Comparison of ENCODE assay signal across 8 cellular contexts in the genomic region with DNA sequence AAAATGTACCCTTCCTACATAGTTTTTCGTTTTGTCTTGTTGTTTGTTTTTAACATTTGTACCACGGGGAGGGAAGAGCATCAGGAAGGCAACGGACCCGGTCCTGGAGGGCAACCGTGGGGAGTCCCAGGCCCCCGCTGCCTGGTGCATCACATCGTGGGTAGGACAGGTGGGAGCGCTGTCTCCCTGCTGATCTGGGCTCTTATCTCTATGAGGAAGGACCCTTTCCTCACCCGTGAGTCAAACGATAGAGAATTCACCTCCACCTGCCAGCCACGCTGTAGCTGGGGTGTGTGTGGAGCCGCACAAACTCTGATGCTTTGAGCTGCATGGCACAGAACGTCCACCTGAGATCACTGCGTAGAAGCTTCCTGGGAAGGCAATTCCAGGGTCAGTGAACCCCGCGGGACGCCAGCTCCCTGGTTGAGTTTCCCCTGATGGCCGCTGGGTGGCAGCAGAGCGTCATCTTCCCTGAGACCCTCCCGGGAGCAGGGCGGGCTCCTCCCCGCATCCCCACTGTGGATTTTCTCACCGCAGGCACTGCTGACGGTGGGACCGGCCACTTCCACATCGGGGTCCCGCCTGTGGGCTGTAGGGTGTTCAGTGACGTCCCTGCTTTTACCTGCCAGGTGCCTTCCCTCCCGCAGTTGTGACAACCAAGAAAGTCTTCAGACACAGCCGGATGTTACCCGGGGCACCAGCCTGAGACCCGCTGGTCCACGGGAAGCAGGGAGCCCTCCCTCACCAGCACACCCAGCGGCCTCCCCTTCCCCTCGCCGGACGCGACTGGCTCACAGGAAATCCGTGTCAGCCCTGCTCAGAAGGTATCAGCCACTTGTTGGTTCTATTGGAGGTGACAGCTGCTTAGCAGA. TPM values are rescaled to one million over a fixed set of nuclear protein-coding genes. Genes with fewer than 3 reads are reported as not detected.
A peak's percentile ranks its signal among the peaks of the same experiment; 100 is the strongest.
DNase-seq lines count a peak whose midpoint lies in the region; FAIRE-seq and TF ChIP-seq lines count a peak whose summit lies in the region.

No MANE protein-coding gene starts in this region.

- H3K4me3 Mint-ChIP-seq in CD14-positive monocyte, result peak overlapping the region; percentile 37 to 60
- peak overlapping the region; percentile 6 for H3K4me3 Mint-ChIP-seq in activated CD4-positive, alpha-beta memory T cell treated with anti-CD3 and anti-CD28 coated beads, Interleukin-2, amount 10 ng/mL, durations not matched to agents 7 days and 5 days
- peak overlapping the region; percentile 51 for H3K4me3 Mint-ChIP-seq in mesothelial cell of epicardium

- TF ChIP-seq CTCF in CD14-positive monocyte (IDR thresholded peaks at IDR 0.05), result peak; percentile 97
- TF ChIP-seq CTCF in mesothelial cell of epicardium (IDR thresholded peaks at IDR 0.05; ENCODE audit: unreplicated experiment), result peak; percentile 85

- CTCF ChIA-PET in activated CD4-positive, alpha-beta memory T cell treated with anti-CD3 and anti-CD28 coated beads, Interleukin-2, amount 10 ng/mL, durations not matched to agents 7 days and 5 days (lab: Charles Lee), result interaction anchor here (0.6 to 2.6 kb wide), 29 partner anchors 8 to 469 kb away, joined by 3 to 22 read pairs (median 3); no protein-coding TSS in a partner anchor

- POLR2A ChIA-PET in activated CD4-positive, alpha-beta memory T cell treated with anti-CD3 and anti-CD28 coated beads, Interleukin-2, amount 10 ng/mL, durations not matched to agents 7 days and 5 days (lab: Charles Lee), result interaction anchor here (1.3 kb wide), 1 partner anchor 10 kb away, joined by 3 read pairs; no protein-coding TSS in a partner anchor

- H3K27me3 Mint-ChIP-seq in CD14-positive monocyte (ENCODE audit: low read depth in 3 of 3) (peaks cover 10 to 13% (median 11%) of the 10 kb centered on the region in 3 donors), mesothelial cell of epicardium (ENCODE audit: low read depth) (peaks cover 15% of the 10 kb centered on the region)
- peaks cover 9% of the 10 kb centered on the region for H3K27me3 Mint-ChIP-seq in activated CD4-positive, alpha-beta memory T cell treated with anti-CD3 and anti-CD28 coated beads, Interleukin-2, amount 10 ng/mL, durations not matched to agents 7 days and 5 days

- FAIRE-seq in RCC 7860 (lab: Jason Lieb, UNC), result no peak

- H3K36me3 Mint-ChIP-seq in CD14-positive monocyte (no peaks in the 10 kb centered on the region), mesothelial cell of epicardium (no peaks in the 10 kb centered on the region)
- H3K36me3 Mint-ChIP-seq in activated CD4-positive, alpha-beta memory T cell treated with anti-CD3 and anti-CD28 coated beads, Interleukin-2, amount 10 ng/mL, durations not matched to agents 7 days and 5 days (ENCODE audit: low read depth), result no peaks in the 10 kb centered on the region

- H3K4me1 Mint-ChIP-seq in CD14-positive monocyte (peaks cover 9% of the 10 kb centered on the region), mesothelial cell of epicardium (no peaks in the 10 kb centered on the region)
- peaks cover 14% of the 10 kb centered on the region for H3K4me1 Mint-ChIP-seq in activated CD4-positive, alpha-beta memory T cell treated with anti-CD3 and anti-CD28 coated beads, Interleukin-2, amount 10 ng/mL, durations not matched to agents 7 days and 5 days

- DNase-seq in CD14-positive monocyte (ENCODE audit: low spot score) (no peak), H4 (ENCODE audit: low spot score) (peak; percentile 56), NCI-H2196 treated with DMSO at 0.1 percent for 48 hours (lab: John Stamatoyannopoulos, UW; ENCODE audit: unreplicated experiment) (peak; percentile 50), mesothelial cell of epicardium (ENCODE audit: low spot score in 2 of 2, unreplicated experiment in 2 of 2) (peak in 1 of 2 experiments; percentile 79), RCC 7860 (ENCODE audit: low spot score) (no peak)
- peak; percentile 61 for DNase-seq in activated CD4-positive, alpha-beta memory T cell treated with anti-CD3 and anti-CD28 coated beads, Interleukin-2, amount 10 ng/mL, durations not matched to agents 7 days and 5 days
- DNase-seq in effector CD4-positive, alpha-beta T cell, result peak; percentile 57
- DNase-seq in stimulated activated CD8-positive, alpha-beta memory T cell treated with anti-CD3 and anti-CD28 coated beads, Interleukin-4, amount 100 ng/mL, for 1 hour (ENCODE audit: low read depth in 2 of 2, low spot score in 1 of 2), result peak; percentile 30 to 40

- intact Hi-C loops in CD14-positive monocyte (cut with micrococcal nuclease), result loop anchor here in 1 of 2 donors (10.0 kb wide), 1 partner anchor 278 kb away; no protein-coding TSS in a partner anchor

- peaks cover 0 to 6% (median 2%) of the 10 kb centered on the region in 7 donors for H3K9me3 Mint-ChIP-seq in CD14-positive monocyte
- no peaks in the 10 kb centered on the region for H3K9me3 Mint-ChIP-seq in activated CD4-positive, alpha-beta memory T cell treated with anti-CD3 and anti-CD28 coated beads, Interleukin-2, amount 10 ng/mL, durations not matched to agents 7 days and 5 days
- peaks cover 15% of the 10 kb centered on the region for H3K9me3 Mint-ChIP-seq in mesothelial cell of epicardium

- H3K27ac Mint-ChIP-seq in CD14-positive monocyte (no peak overlapping the region), mesothelial cell of epicardium (no peak overlapping the region)
- H3K27ac Mint-ChIP-seq in activated CD4-positive, alpha-beta memory T cell treated with anti-CD3 and anti-CD28 coated beads, Interleukin-2, amount 10 ng/mL, durations not matched to agents 7 days and 5 days, result no peak overlapping the region

RNA-seq across cellular contexts. Expression of a gene that starts 54.7 kb away (rescaled TPM):
- polyA plus RNA-seq in CD14-positive monocyte, result 1 to 10 TPM; 1.2 to 1.8 TPM
- 8.6 and 12.4 TPM in 2 replicates for total RNA-seq in H4 (2014; rRNA removed; shearing (Covaris generic))
- 10 to 100 TPM; 30.0 to 31.1 TPM for total RNA-seq in activated CD4-positive, alpha-beta memory T cell treated with anti-CD3 and anti-CD28 coated beads, Interleukin-2, amount 10 ng/mL, durations not matched to agents 7 days and 5 days
- 33.3 to 38.3 TPM (median 35.5 TPM) in 3 replicates for total RNA-seq in mesothelial cell of epicardium

Comparison
In these comparisons a context has a peak if more than half of its experiments do, and no peak if none do; other contexts are left out.
1. DNase-seq: peak in H4 (single experiment), NCI-H2196 treated with DMSO at 0.1 percent for 48 hours (single experiment), activated CD4-positive, alpha-beta memory T cell treated with anti-CD3 and anti-CD28 coated beads, Interleukin-2, amount 10 ng/mL, durations not matched to agents 7 days and 5 days (single experiment), effector CD4-positive, alpha-beta T cell (single experiment) and stimulated activated CD8-positive, alpha-beta memory T cell treated with anti-CD3 and anti-CD28 coated beads, Interleukin-4, amount 100 ng/mL, for 1 hour (2 of 2); none in CD14-positive monocyte (single experiment) and RCC 7860 (single experiment).
2. Peak in every context shown above with its lines, with median percentiles within 50 percentile points of each other: H3K4me3 Mint-ChIP-seq.